In genomic region chrX:41322821-41323603, GRCh38 we compare ENCODE assay signal across 24 cellular contexts.
"Had no signal": no experiment of that assay in that cellular context is flagged by ENCODE, and none has a peak within 500 bp of the region (broad histone marks: within the 10 kb centered on the region; RNA-seq: fewer than 3 reads in every experiment).

No MANE protein-coding gene starts in this region.

- H3K4me1 Mint-ChIP-seq: central memory CD8-positive, alpha-beta T cell; nephron had no signal

- H3K4me3 Mint-ChIP-seq: activated T-cell treated with anti-CD3 and anti-CD28 coated beads, Interleukin-2, amount 50 U/mL, for 72 hours; central memory CD8-positive, alpha-beta T cell; nephron; stimulated activated naive B cell treated with anti-CD40 and anti-IgM and Interleukin-4, amounts not matched to agents 10 μg/mL and 1 μg/mL and 100 μg/mL, for 72 hours; T-helper 2 cell treated with Interferon-gamma antibody and Interleukin-4, amounts not matched to agents 5 μg/mL and 100 μg/mL, for 36 hours had no signal

- DNase-seq: activated CD4-positive, alpha-beta T cell treated with anti-CD3 and anti-CD28 coated beads for 4 hours; activated CD4-positive, alpha-beta T cell treated with anti-CD3 and anti-CD28 coated beads, Interleukin-2, amount 50 U/mL, for 4 hours; activated naive CD4-positive, alpha-beta T cell; activated T-cell treated with anti-CD3 and anti-CD28 coated beads for 4 hours; activated T-cell treated with anti-CD3 and anti-CD28 coated beads, Interleukin-2, amount 50 U/mL, for 72 hours; dermis blood vessel endothelial cell; effector CD4-positive, alpha-beta T cell; glutamatergic neuron; left ventricle myocardium superior; mucosa of descending colon; stimulated activated CD4-positive, alpha-beta T cell treated with anti-CD3 and anti-CD28 coated beads, Interleukin-15, amount 100 ng/mL, for 24 hours; stimulated activated CD4-positive, alpha-beta T cell treated with anti-CD3 and anti-CD28 coated beads, Interleukin-2, amount 100 ng/mL, for 24 hours; stimulated activated naive B cell treated with anti-CD40 and anti-IgM and Interleukin-4, amounts not matched to agents 10 μg/mL and 1 μg/mL and 100 μg/mL, for 72 hours; stomach; thyroid gland; upper lobe of left lung had no signal

- H3K27me3 ChIP-seq: pancreas, right atrium auricular region, stomach, thyroid gland, upper lobe of left lung had no signal

- H3K9me3 Mint-ChIP-seq: activated naive CD4-positive, alpha-beta T cell treated with anti-CD3 and anti-CD28 coated beads, Interleukin-2, amount 50 U/mL, for 72 hours; activated T-cell treated with anti-CD3 and anti-CD28 coated beads, Interleukin-2, amount 50 U/mL, for 72 hours; central memory CD8-positive, alpha-beta T cell; stimulated activated naive B cell treated with anti-CD40 and anti-IgM and Interleukin-4, amounts not matched to agents 10 μg/mL and 1 μg/mL and 100 μg/mL, for 72 hours; T-helper 2 cell treated with Interferon-gamma antibody and Interleukin-4, amounts not matched to agents 5 μg/mL and 100 μg/mL, for 36 hours had no signal

- H3K36me3 Mint-ChIP-seq: activated naive CD4-positive, alpha-beta T cell treated with anti-CD3 and anti-CD28 coated beads, Interleukin-2, amount 50 U/mL, for 72 hours; stimulated activated naive B cell treated with anti-CD40 and anti-IgM and Interleukin-4, amounts not matched to agents 10 μg/mL and 1 μg/mL and 100 μg/mL, for 72 hours had no signal

- H3K27ac ChIP-seq: epithelial cell of prostate, pancreas, right atrium auricular region, stomach, thyroid gland, upper lobe of left lung, VCaP had no signal

- H3K4me1 ChIP-seq: pancreas, right atrium auricular region, stomach, thyroid gland, upper lobe of left lung had no signal

- H3K27me3 Mint-ChIP-seq: central memory CD8-positive, alpha-beta T cell had no signal

- H3K27ac Mint-ChIP-seq: activated naive CD4-positive, alpha-beta T cell treated with anti-CD3 and anti-CD28 coated beads, Interleukin-2, amount 50 U/mL, for 72 hours; activated T-cell treated with anti-CD3 and anti-CD28 coated beads, Interleukin-2, amount 50 U/mL, for 72 hours; nephron; stimulated activated naive B cell treated with anti-CD40 and anti-IgM and Interleukin-4, amounts not matched to agents 10 μg/mL and 1 μg/mL and 100 μg/mL, for 72 hours; T-helper 2 cell treated with Interferon-gamma antibody and Interleukin-4, amounts not matched to agents 5 μg/mL and 100 μg/mL, for 36 hours had no signal

- H3K9me3 ChIP-seq: mucosa of descending colon, pancreas, right atrium auricular region, stomach, thyroid gland, upper lobe of left lung had no signal

- H3K4me3 ChIP-seq: mucosa of descending colon, pancreas, right atrium auricular region, stomach, thyroid gland, upper lobe of left lung had no signal

- ATAC-seq: activated naive CD4-positive, alpha-beta T cell treated with anti-CD3 and anti-CD28 coated beads, Interleukin-2, amount 50 U/mL, for 72 hours; activated T-cell treated with anti-CD3 and anti-CD28 coated beads, Interleukin-2, amount 50 U/mL, for 72 hours; left ventricle myocardium superior; mucosa of descending colon; pancreas; stimulated activated naive B cell treated with anti-CD40 and anti-IgM and Interleukin-4, amounts not matched to agents 10 μg/mL and 1 μg/mL and 100 μg/mL, for 72 hours had no signal

- H3K36me3 ChIP-seq: pancreas, right atrium auricular region, stomach, thyroid gland, upper lobe of left lung had no signal
